ENCODE assay signal across 28 cellular contexts in the genomic region with DNA sequence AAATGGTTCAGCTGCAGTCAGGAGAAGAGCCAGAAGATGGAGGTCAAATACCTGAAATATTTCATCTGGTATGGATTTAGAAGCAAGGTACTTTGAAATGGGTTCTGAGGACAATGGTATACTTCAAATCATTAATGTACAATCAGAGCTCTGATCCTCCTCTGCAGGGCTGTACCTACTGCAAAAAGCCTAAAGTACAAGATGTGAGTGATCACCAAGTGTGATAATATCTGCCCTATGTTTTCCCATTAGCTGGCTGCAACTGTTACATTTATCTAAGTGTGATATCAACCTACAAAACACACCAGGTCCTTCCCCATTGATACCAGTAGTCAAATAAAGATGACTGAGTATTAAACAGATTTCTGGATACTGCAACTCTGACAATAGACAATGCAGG.
"Had no signal": no experiment of that assay in that cellular context is flagged by ENCODE, and none has a peak within 500 bp of the region (broad histone marks: within the 10 kb centered on the region; RNA-seq: fewer than 3 reads in every experiment).

No MANE protein-coding gene starts in this region.

- H3K9me3 ChIP-seq: left lung, lower lobe of right lung, pancreas, prostate gland, stomach, testis, thyroid gland, transverse colon, upper lobe of left lung, vagina had no signal

- H3K27ac ChIP-seq: left lung, lower lobe of right lung, pancreas, prostate gland, skin epidermis, stomach, testis, thyroid gland, transverse colon, upper lobe of left lung, vagina had no signal

- H3K4me3 ChIP-seq: left lung, lower lobe of right lung, pancreas, prostate gland, skin epidermis, stomach, testis, thyroid gland, transverse colon, upper lobe of left lung, vagina had no signal

- DNase-seq: immature natural killer cell; kidney; left colon; left lung; lower lobe of right lung; mammary epithelial cell; mesenchymal stem cell; naive thymus-derived CD8-positive, alpha-beta T cell; nucleus accumbens; pancreas; posterior cingulate gyrus; retina; right cardiac atrium; stimulated activated CD4-positive, alpha-beta T cell treated with anti-CD3 and anti-CD28 coated beads, Interleukin-12 subunit alpha, Interleukin-12 subunit beta, amount 100 ng/mL, for 4 hours; stimulated activated CD4-positive, alpha-beta T cell treated with anti-CD3 and anti-CD28 coated beads, Interleukin-15, amount 100 ng/mL, for 24 hours; stimulated activated CD4-positive, alpha-beta T cell treated with anti-CD3 and anti-CD28 coated beads, Interleukin-2, amount 100 ng/mL, for 24 hours; stimulated activated CD4-positive, alpha-beta T cell treated with anti-CD3 and anti-CD28 coated beads, Interleukin-4, amount 100 ng/mL, for 1 hour; stimulated activated naive B cell treated with anti-CD40 and anti-IgM and Interleukin-4, amounts not matched to agents 10 μg/mL and 1 μg/mL and 100 μg/mL, for 72 hours; stimulated activated naive CD8-positive, alpha-beta T cell treated with anti-CD3 and anti-CD28 coated beads, Interleukin-15, Interleukin-2, amounts not matched to agents 100 U/mL and 50 U/mL, for 24 hours; stomach; testis; thyroid gland; transverse colon; upper lobe of left lung had no signal

- H3K27me3 ChIP-seq: left lung, testis, thyroid gland, transverse colon, upper lobe of left lung, vagina had no signal

- H3K4me1 ChIP-seq: left lung, lower lobe of right lung, pancreas, prostate gland, stomach, testis, thyroid gland, transverse colon, upper lobe of left lung, vagina had no signal

- H3K36me3 ChIP-seq: left lung, lower lobe of right lung, pancreas, prostate gland, stomach, thyroid gland, transverse colon, upper lobe of left lung, vagina had no signal

- ATAC-seq: left colon; left lung; lower lobe of right lung; naive thymus-derived CD8-positive, alpha-beta T cell; pancreas; right cardiac atrium; sciatic nerve; stimulated activated naive B cell treated with anti-CD40 and anti-IgM and Interleukin-4, amounts not matched to agents 10 μg/mL and 1 μg/mL and 100 μg/mL, for 72 hours; stimulated activated naive CD8-positive, alpha-beta T cell treated with anti-CD3 and anti-CD28 coated beads, Interleukin-15, Interleukin-2, amounts not matched to agents 100 U/mL and 50 U/mL, for 24 hours had no signal
